18 cellular contexts compared by ENCODE assay signal in genomic region chr17:73549841-73550430, GRCh38.
"Had no signal": no experiment of that assay in that cellular context is flagged by ENCODE, and none has a peak within 500 bp of the region (broad histone marks: within the 10 kb centered on the region; RNA-seq: fewer than 3 reads in every experiment).

No MANE protein-coding gene starts in this region.

- H3K4me3 ChIP-seq: ascending aorta, dorsolateral prefrontal cortex, prostate gland, right lobe of liver, smooth muscle cell, upper lobe of left lung had no signal

- H3K27me3 ChIP-seq: ascending aorta, right lobe of liver, upper lobe of left lung had no signal

- H3K27me3 Mint-ChIP-seq: activated naive CD8-positive, alpha-beta T cell treated with anti-CD3 and anti-CD28 coated beads, Interleukin-2, amount 50 U/mL, for 24 hours; activated T-helper 17 cell treated with anti-CD3 and anti-CD28 coated beads, Interleukin-2, amount 50 U/mL, for 72 hours; stimulated activated naive CD8-positive, alpha-beta T cell treated with anti-CD3 and anti-CD28 coated beads, Interleukin-15, Interleukin-2, amounts not matched to agents 100 ng/mL and 50 ng/mL, for 24 hours had no signal

- H3K36me3 ChIP-seq: ascending aorta, prostate gland, right lobe of liver, upper lobe of left lung had no signal

- H3K27ac ChIP-seq: ascending aorta, dorsolateral prefrontal cortex, prostate gland, right lobe of liver, upper lobe of left lung had no signal

- H3K4me3 Mint-ChIP-seq: activated naive CD4-positive, alpha-beta T cell treated with anti-CD3 and anti-CD28 coated beads for 36 hours; activated naive CD8-positive, alpha-beta T cell treated with anti-CD3 and anti-CD28 coated beads, Interleukin-2, amount 50 U/mL, for 24 hours; activated T-helper 17 cell treated with anti-CD3 and anti-CD28 coated beads, Interleukin-2, amount 50 U/mL, for 72 hours; endodermal cell; nephron; stimulated activated naive CD8-positive, alpha-beta T cell treated with anti-CD3 and anti-CD28 coated beads, Interleukin-15, Interleukin-2, amounts not matched to agents 100 ng/mL and 50 ng/mL, for 24 hours had no signal

- H3K9me3 ChIP-seq: ascending aorta, prostate gland, right lobe of liver, upper lobe of left lung had no signal

- H3K4me2 ChIP-seq: smooth muscle cell had no signal

- H3K4me1 ChIP-seq: ascending aorta, prostate gland, right lobe of liver had no signal

- DNase-seq: activated CD4-positive, CD25-positive, alpha-beta regulatory T cell treated with anti-CD3 and anti-CD28 coated beads, Interleukin-2, amount 50 U/mL, for 72 hours; activated naive CD4-positive, alpha-beta T cell treated with anti-CD3 and anti-CD28 coated beads for 36 hours; activated naive CD8-positive, alpha-beta T cell treated with anti-CD3 and anti-CD28 coated beads, Interleukin-2, amount 50 U/mL, for 24 hours; activated T-cell treated with anti-CD3 and anti-CD28 coated beads for 4 hours; dorsolateral prefrontal cortex; head of caudate nucleus; kidney glomerular epithelial cell; right lobe of liver; stimulated activated CD4-positive, alpha-beta T cell treated with anti-CD3 and anti-CD28 coated beads, Interleukin-4, amount 100 ng/mL, for 4 hours; stimulated activated CD8-positive, alpha-beta memory T cell treated with anti-CD3 and anti-CD28 coated beads, Interleukin-4, amount 100 ng/mL, for 48 hours had no signal

- H3K27ac Mint-ChIP-seq: activated naive CD4-positive, alpha-beta T cell treated with anti-CD3 and anti-CD28 coated beads for 36 hours; activated naive CD8-positive, alpha-beta T cell treated with anti-CD3 and anti-CD28 coated beads, Interleukin-2, amount 50 U/mL, for 24 hours; activated T-helper 17 cell treated with anti-CD3 and anti-CD28 coated beads, Interleukin-2, amount 50 U/mL, for 72 hours; endodermal cell; stimulated activated naive CD8-positive, alpha-beta T cell treated with anti-CD3 and anti-CD28 coated beads, Interleukin-15, Interleukin-2, amounts not matched to agents 100 ng/mL and 50 ng/mL, for 24 hours had no signal

- H3K9me3 Mint-ChIP-seq: activated naive CD8-positive, alpha-beta T cell treated with anti-CD3 and anti-CD28 coated beads, Interleukin-2, amount 50 U/mL, for 24 hours; activated T-helper 17 cell treated with anti-CD3 and anti-CD28 coated beads, Interleukin-2, amount 50 U/mL, for 72 hours; endodermal cell; nephron; stimulated activated naive CD8-positive, alpha-beta T cell treated with anti-CD3 and anti-CD28 coated beads, Interleukin-15, Interleukin-2, amounts not matched to agents 100 ng/mL and 50 ng/mL, for 24 hours had no signal
